ENCODE assay signal across 22 cellular contexts in genomic region chr5:175829718-175830585, GRCh38. TPM values are rescaled to one million over a fixed set of nuclear protein-coding genes. Genes with fewer than 3 reads are reported as not detected.
A peak's percentile ranks its signal among the peaks of the same experiment; 100 is the strongest.
DNase-seq lines count a peak whose midpoint lies in the region; ATAC-seq and TF ChIP-seq lines count a peak whose summit lies in the region.
"Had no signal": no experiment of that assay in that cellular context is flagged by ENCODE, and none has a peak within 500 bp of the region (broad histone marks: within the 10 kb centered on the region; RNA-seq: fewer than 3 reads in every experiment).

No MANE protein-coding gene starts in this region.

- no peaks in the 10 kb centered on the region for H3K9me3 Mint-ChIP-seq in brain
- no peaks in the 10 kb centered on the region for H3K9me3 Mint-ChIP-seq in stimulated activated effector memory CD8-positive, alpha-beta T cell treated with anti-CD3 and anti-CD28 coated beads, Interleukin-12 subunit alpha, Interleukin-12 subunit beta, amount 100 ng/mL, for 72 hours

- H3K27ac Mint-ChIP-seq in brain = peak overlapping the region in 3 of 5 experiments; percentile 30 to 96 (median 93)
- H3K27ac Mint-ChIP-seq in stimulated activated effector memory CD8-positive, alpha-beta T cell treated with anti-CD3 and anti-CD28 coated beads, Interleukin-12 subunit alpha, Interleukin-12 subunit beta, amount 100 ng/mL, for 72 hours = no peak overlapping the region
- H3K27ac Mint-ChIP-seq: CD8-positive, alpha-beta memory T cell had no signal

- H3K4me1 Mint-ChIP-seq in brain = peaks cover 53% of the 10 kb centered on the region
- H3K4me1 Mint-ChIP-seq in stimulated activated effector memory CD8-positive, alpha-beta T cell treated with anti-CD3 and anti-CD28 coated beads, Interleukin-12 subunit alpha, Interleukin-12 subunit beta, amount 100 ng/mL, for 72 hours = no peaks in the 10 kb centered on the region
- H3K4me1 Mint-ChIP-seq: CD8-positive, alpha-beta memory T cell had no signal

- no peak for TF ChIP-seq CTCF in brain (conservative IDR thresholded peaks at IDR 0.05)

- ATAC-seq in stimulated activated effector memory CD8-positive, alpha-beta T cell treated with anti-CD3 and anti-CD28 coated beads, Interleukin-12 subunit alpha, Interleukin-12 subunit beta, amount 100 ng/mL, for 72 hours = no peak
- ATAC-seq: PC-3 had no signal

- DNase-seq in NK-92 treated with Interleukin-12 subunit alpha and Interleukin-12 subunit beta, amount 100 ng/mL, for 24 hours (lab: John Stamatoyannopoulos, UW) = peak; percentile 56
- DNase-seq in NK-92 (lab: John Stamatoyannopoulos, UW; ENCODE audit: unreplicated experiment) (no peak), left kidney (ENCODE audit: low read depth, low spot score) (peak; percentile 58), DMS153 treated with DMSO at 0.1 percent for 48 hours (lab: John Stamatoyannopoulos, UW; ENCODE audit: unreplicated experiment) (no peak), HT-29 (ENCODE audit: low spot score) (no peak)
- no peak for DNase-seq in stimulated activated effector memory CD8-positive, alpha-beta T cell treated with anti-CD3 and anti-CD28 coated beads, Interleukin-12 subunit alpha, Interleukin-12 subunit beta, amount 100 ng/mL, for 72 hours (ENCODE audit: low spot score in 2 of 2)
- no peak for DNase-seq in stimulated activated CD4-positive, alpha-beta T cell treated with anti-CD3 and anti-CD28 coated beads, Interleukin-2, amount 100 ng/mL, for 48 hours
- DNase-seq: Calu3; CD8-positive, alpha-beta memory T cell; DMS153; GF-D8; HCEC 1CT; Karpas-422; NCI-H1694; NCI-H2081; NCI-H2171 treated with DMSO at 0.1 percent for 48 hours; NCI-H526; PC-3; Right ventricle myocardium superior had no signal

- no peak overlapping the region for H3K4me3 Mint-ChIP-seq in brain
- no peak overlapping the region for H3K4me3 Mint-ChIP-seq in stimulated activated effector memory CD8-positive, alpha-beta T cell treated with anti-CD3 and anti-CD28 coated beads, Interleukin-12 subunit alpha, Interleukin-12 subunit beta, amount 100 ng/mL, for 72 hours
- H3K4me3 Mint-ChIP-seq: CD8-positive, alpha-beta memory T cell had no signal

- H3K36me3 Mint-ChIP-seq in brain = no peaks in the 10 kb centered on the region
- H3K36me3 Mint-ChIP-seq in stimulated activated effector memory CD8-positive, alpha-beta T cell treated with anti-CD3 and anti-CD28 coated beads, Interleukin-12 subunit alpha, Interleukin-12 subunit beta, amount 100 ng/mL, for 72 hours = peaks cover 5% of the 10 kb centered on the region
- H3K36me3 Mint-ChIP-seq: CD8-positive, alpha-beta memory T cell had no signal

- peaks cover 4% of the 10 kb centered on the region for H3K27me3 Mint-ChIP-seq in brain

RNA-seq across cellular contexts. Expression of gene CPLX2, which starts 41.4 kb away (rescaled TPM):
- polyA plus RNA-seq in brain (ENCODE audit: insufficient read depth, low read depth, low replicate concordance) = 172 TPM
- total RNA-seq in HT-29 (2014; rRNA removed; shearing (Covaris generic)) = 0.03 TPM in 1 of 2 replicates, not detected in the other
- total RNA-seq: Calu3; CD8-positive, alpha-beta memory T cell; M059J; Right ventricle myocardium superior; RPMI7951 had no signal
- polyA plus RNA-seq: CD8-positive, alpha-beta memory T cell had no signal

Comparison
In these comparisons a context has a peak if more than half of its experiments do, and no peak if none do; other contexts are left out.
1. DNase-seq: peak in NK-92 treated with Interleukin-12 subunit alpha and Interleukin-12 subunit beta, amount 100 ng/mL, for 24 hours (single experiment) and left kidney (single experiment); none in NK-92 (single experiment), DMS153 treated with DMSO at 0.1 percent for 48 hours (single experiment), HT-29 (single experiment), stimulated activated effector memory CD8-positive, alpha-beta T cell treated with anti-CD3 and anti-CD28 coated beads, Interleukin-12 subunit alpha, Interleukin-12 subunit beta, amount 100 ng/mL, for 72 hours (0 of 2) and stimulated activated CD4-positive, alpha-beta T cell treated with anti-CD3 and anti-CD28 coated beads, Interleukin-2, amount 100 ng/mL, for 48 hours (0 of 2).